ENCODE assay signal across 2 cellular contexts in genomic region chr9:92983984-92984589, GRCh38.
TF ChIP-seq lines count a peak whose summit lies in the region.

No MANE protein-coding gene starts in this region.

TF ChIP-seq in Ishikawa, 13 proteins besides CTCF, POLR2A, EP300 and RAD21 (continued from another document):
- peak; percentile 52 for TF ChIP-seq USF1 (IDR thresholded peaks at IDR 0.05)
- no peak for TF ChIP-seq EGR1 (IDR thresholded peaks at IDR 0.05)

TF ChIP-seq in K562, 482 proteins besides CTCF, POLR2A, EP300 and RAD21:
- TF ChIP-seq CEBPZ (IDR thresholded peaks at IDR 0.05; ENCODE audit: borderline replicate concordance, low read depth, low read length) (peak; percentile 63; the same call in 1 of the 2 replicates), CBX3 (IDR thresholded peaks at IDR 0.05; ENCODE audit: borderline replicate concordance in 1 of 2, low read length in 2 of 2) (0 out of 3 replicates have a peak, but pooled peaks of 1 of the 2 experiments have one; percentile 17), ZNF280A (IDR thresholded peaks at IDR 0.05; ENCODE audit: low read depth, partially characterized antibody) (peak; percentile 43), ZFP91 (CRISPR knock-in tag; IDR thresholded peaks at IDR 0.05) (no peak), ZFP36 (IDR thresholded peaks at IDR 0.05; ENCODE audit: low read depth, low read length, partially characterized antibody) (peak; percentile 93)
